ENCODE assay signal across 8 cellular contexts in genomic region chr6:43770417-43771209, GRCh38. TPM values are rescaled to one million over a fixed set of nuclear protein-coding genes. Genes with fewer than 3 reads are reported as not detected.
DNase-seq lines count a peak whose midpoint lies in the region; ATAC-seq and TF ChIP-seq lines count a peak whose summit lies in the region.

No MANE protein-coding gene starts in this region.

- peaks cover 30% of the 10 kb centered on the region for H3K36me3 ChIP-seq in PC-3 (ENCODE audit: low read depth, low read length)
- H3K36me3 ChIP-seq in neuron (ENCODE audit: insufficient read depth, low read length) = no peaks in the 10 kb centered on the region

- DNase-seq in C1 segment of cervical spinal cord (lab: John Stamatoyannopoulos, UW) (peak in 9 of 14 donors; percentile 39 to 68 (median 49)), HCEC 1CT (peak; percentile 70), PC-3 (peak; percentile 43), glomerular visceral epithelial cell (ENCODE audit: extremely low spot score) (peak; percentile 77), NCI-H2107 (lab: John Stamatoyannopoulos, UW) (no peak), mesenteric fat pad (ENCODE audit: low spot score) (no peak)

- CTCF ChIA-PET in PC-3 (lab: Charles Lee) = interaction anchor here (0.6 to 1.9 kb wide), 10 partner anchors 46 to 308 kb away, joined by 3 to 23 read pairs (median 5); no protein-coding TSS in a partner anchor

- intact Hi-C loops in PC-3 (cut with micrococcal nuclease) = loop anchor here (2.0 to 10.0 kb wide), 3 partner anchors 26 to 182 kb away; no protein-coding TSS in a partner anchor

- POLR2A ChIA-PET in PC-3 (lab: Charles Lee; ENCODE audit: unreplicated experiment) = interaction anchor here (0.6 to 1.0 kb wide), 11 partner anchors 10 to 309 kb away, joined by 3 to 14 read pairs (median 6); partner anchors contain the start of gene GTPBP2

- H3K4me3 ChIP-seq in PC-3 (ENCODE audit: low read length) (peak overlapping the region; percentile 98), neuron (ENCODE audit: low read length) (peak overlapping the region; percentile 65)

- peak overlapping the region; percentile 97 for H3K9ac ChIP-seq in PC-3 (ENCODE audit: low read length)

- H3K27me3 Mint-ChIP-seq in activated naive CD8-positive, alpha-beta T cell = peaks cover 6% of the 10 kb centered on the region

- H3K27ac Mint-ChIP-seq in activated naive CD8-positive, alpha-beta T cell = peak overlapping the region; percentile 91

- H3K36me3 Mint-ChIP-seq in activated naive CD8-positive, alpha-beta T cell = no peaks in the 10 kb centered on the region

- peaks cover 23% of the 10 kb centered on the region for H3K4me1 ChIP-seq in PC-3 (ENCODE audit: insufficient read depth, low read length)
- H3K4me1 ChIP-seq in neuron (ENCODE audit: insufficient read depth, low read length) = peaks cover 14% of the 10 kb centered on the region

- no peaks in the 10 kb centered on the region for H3K9me2 ChIP-seq in PC-3 (replicated peaks; ENCODE audit: low read length)

- peak overlapping the region; percentile 41 for H3K27ac ChIP-seq in PC-3 (ENCODE audit: low read length)

- H2AFZ ChIP-seq in PC-3 (ENCODE audit: low read length) (peak overlapping the region; percentile 41; the same call in 1 of the 2 replicates), neuron (ENCODE audit: low read depth, low read length) (peak overlapping the region; percentile 88)

- H3K9me3 Mint-ChIP-seq in activated naive CD8-positive, alpha-beta T cell (ENCODE audit: low read depth) = no peaks in the 10 kb centered on the region

- no peak for TF ChIP-seq CTCF in PC-3 (conservative IDR thresholded peaks at IDR 0.05; ENCODE audit: low read depth, low read length)

- no peaks in the 10 kb centered on the region for H3K9me3 ChIP-seq in PC-3 (ENCODE audit: low read length)
- H3K9me3 ChIP-seq in neuron (ENCODE audit: low read length) = no peaks in the 10 kb centered on the region

- H3K4me1 Mint-ChIP-seq in activated naive CD8-positive, alpha-beta T cell (ENCODE audit: low read depth) = peaks cover 25% of the 10 kb centered on the region

- H3K79me2 ChIP-seq in PC-3 (ENCODE audit: low read length) = peaks cover 57% of the 10 kb centered on the region

- no peaks in the 10 kb centered on the region for H3F3A ChIP-seq in PC-3 (ENCODE audit: low read length, unreplicated experiment)

- H3K27me3 ChIP-seq in PC-3 (ENCODE audit: low read length) (no peaks in the 10 kb centered on the region), neuron (ENCODE audit: insufficient read depth, low read length) (peaks cover 16% of the 10 kb centered on the region)

- H3K4me3 Mint-ChIP-seq in activated naive CD8-positive, alpha-beta T cell = peak overlapping the region; percentile 97

- H3K4me2 ChIP-seq in PC-3 (ENCODE audit: low read length) = peak overlapping the region; percentile 98

- ATAC-seq in PC-3 = peak; percentile 43

- H4K20me1 ChIP-seq in PC-3 (ENCODE audit: low read length) = peaks cover 36% of the 10 kb centered on the region

- BruUV-seq in PC-3 (replicated peaks; lab: Mats Ljungman, UMichigan) = TSS peak; percentile 69

RNA-seq across cellular contexts. Expression of gene VEGFA, which starts 0.6 kb away (rescaled TPM):
- total RNA-seq in PC-3 (2014; rRNA removed) = 146 and 190 TPM in 2 replicates
- 498 TPM for total RNA-seq in mesenteric fat pad

Comparison
In these comparisons a context has a peak if more than half of its experiments do, and no peak if none do; other contexts are left out.
1. DNase-seq: peak in C1 segment of cervical spinal cord (9 of 14), HCEC 1CT (single experiment), PC-3 (single experiment) and glomerular visceral epithelial cell (single experiment); none in NCI-H2107 (single experiment) and mesenteric fat pad (single experiment).